Comparison of ENCODE assay signal across 1 cellular context in the genomic region with DNA sequence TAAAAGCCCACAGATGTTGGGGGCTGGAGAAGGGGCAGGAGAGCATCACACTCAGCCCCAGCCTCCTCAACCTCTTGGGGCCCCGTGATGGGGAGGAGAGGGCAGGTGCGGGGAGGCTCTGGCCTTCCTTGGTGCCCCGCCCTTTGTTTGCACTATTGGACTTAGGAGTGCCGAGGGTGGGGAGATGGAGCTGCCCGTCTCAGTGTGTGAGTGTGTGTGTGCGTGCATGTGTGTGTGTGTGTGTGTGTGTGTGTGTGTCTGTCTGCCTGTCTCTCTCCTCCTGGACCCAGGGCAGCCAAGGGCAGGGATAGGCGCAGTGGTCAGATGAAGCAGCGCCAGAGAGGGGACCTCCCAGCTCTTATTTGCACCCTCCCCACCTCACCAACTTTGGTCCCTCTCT.
TF ChIP-seq lines count a peak whose summit lies in the region.

No MANE protein-coding gene starts in this region.

TF ChIP-seq in K562, 482 proteins besides CTCF, POLR2A, EP300 and RAD21:
- TF ChIP-seq POLR2G (IDR thresholded peaks at IDR 0.05; ENCODE audit: low read depth, low read length) = 0 out of 2 replicates have a peak, but pooled peaks have one; percentile 14
